16 cellular contexts compared by ENCODE assay signal in the genomic region with DNA sequence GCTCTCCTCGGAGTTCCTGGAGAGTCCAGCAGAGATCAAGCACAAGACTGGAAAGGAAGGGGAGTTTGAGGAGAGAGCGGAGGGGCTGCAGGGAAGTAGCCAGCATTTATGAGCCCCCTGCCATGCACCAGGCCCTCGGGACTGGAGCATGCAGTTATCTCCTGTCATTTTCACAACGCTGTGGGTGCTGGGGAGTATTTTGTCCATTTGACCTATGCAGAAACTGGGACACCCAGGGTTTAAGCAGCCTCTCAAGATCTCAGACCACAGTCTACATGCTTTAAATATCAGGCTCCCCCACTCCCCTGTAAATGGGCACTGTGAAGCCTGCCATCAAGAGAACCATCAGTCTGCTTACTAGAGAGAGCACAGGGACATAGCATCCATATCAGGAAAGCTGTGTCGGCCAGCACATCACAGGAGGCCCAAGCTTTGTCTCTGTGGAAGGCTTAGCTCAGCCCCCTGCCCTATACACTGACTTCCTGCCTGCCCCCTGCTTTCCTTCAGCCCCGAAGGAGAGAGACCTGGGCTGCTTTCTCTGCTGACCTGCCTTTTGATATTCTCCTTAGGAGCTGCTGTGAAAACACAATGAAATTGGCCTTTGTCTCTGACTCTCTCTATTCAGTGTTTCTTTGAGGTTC. TPM values are rescaled to one million over a fixed set of nuclear protein-coding genes. Genes with fewer than 3 reads are reported as not detected.
DNase-seq lines count a peak whose midpoint lies in the region; TF ChIP-seq lines count a peak whose summit lies in the region.
"Had no signal": no experiment of that assay in that cellular context is flagged by ENCODE, and none has a peak within 500 bp of the region (broad histone marks: within the 10 kb centered on the region; RNA-seq: fewer than 3 reads in every experiment).

No MANE protein-coding gene starts in this region.

- H3K36me3 ChIP-seq in neuronal stem cell (replicated peaks in 1 of 2; ENCODE audit: control insufficient read depth in 2 of 2, insufficient read depth in 2 of 2, low read length in 2 of 2), result no peaks in the 10 kb centered on the region

- H3K9ac ChIP-seq in neuronal stem cell (ENCODE audit: low read depth, low read length, poor library complexity), result no peak overlapping the region

- TF ChIP-seq CTCF in NB4 (IDR thresholded peaks at IDR 0.05; ENCODE audit: low read depth, low read length) (no peak), endothelial cell (IDR thresholded peaks at IDR 0.05; ENCODE audit: unreplicated experiment) (no peak), GM13976 (IDR thresholded peaks at IDR 0.05; ENCODE audit: borderline replicate concordance, control extremely low read depth, extremely low read depth, insufficient read depth, missing control alignments) (no peak), progenitor cell of endocrine pancreas (IDR thresholded peaks at IDR 0.05; ENCODE audit: unreplicated experiment) (no peak)

- no peaks in the 10 kb centered on the region for H3K27me3 ChIP-seq in neuronal stem cell (ENCODE audit: control insufficient read depth in 3 of 3, insufficient read depth in 3 of 3, low read depth in 1 of 3, low read length in 3 of 3)

- H4K8ac ChIP-seq in neuronal stem cell (ENCODE audit: low read depth, low read length), result no peak overlapping the region

- H2AK5ac ChIP-seq in neuronal stem cell (ENCODE audit: low read depth, low read length), result no peak overlapping the region

- in situ Hi-C loops in GM13976 (cut with MboI; ENCODE audit: low sequenced_read_pairs, unreplicated experiment), result no loop called here

- no peak overlapping the region for H3K4ac ChIP-seq in neuronal stem cell (ENCODE audit: low read length)

- H3K27ac ChIP-seq in neuronal stem cell (replicated peaks; ENCODE audit: low read length), result no peak overlapping the region

- H2BK120ac ChIP-seq in neuronal stem cell (ENCODE audit: low read depth, low read length), result no peak overlapping the region

- TF ChIP-seq POLR2A in NB4 (IDR thresholded peaks at IDR 0.05; ENCODE audit: extremely low read depth, insufficient read length), result no peak

- H3K4me3 Mint-ChIP-seq in endothelial cell (ENCODE audit: unreplicated experiment), result peak overlapping the region; percentile 12
- no peak overlapping the region for H3K4me3 Mint-ChIP-seq in activated naive CD4-positive, alpha-beta T cell treated with anti-CD3 and anti-CD28 coated beads for 36 hours
- H3K4me3 Mint-ChIP-seq in progenitor cell of endocrine pancreas (ENCODE audit: low read depth), result no peak overlapping the region
- H3K4me3 Mint-ChIP-seq: HFFc6 had no signal

- H3K27ac Mint-ChIP-seq in endothelial cell (ENCODE audit: unreplicated experiment) (peak overlapping the region; percentile 88), progenitor cell of endocrine pancreas (no peak overlapping the region)
- H3K27ac Mint-ChIP-seq in activated naive CD4-positive, alpha-beta T cell treated with anti-CD3 and anti-CD28 coated beads for 36 hours, result no peak overlapping the region
- H3K27ac Mint-ChIP-seq: HFFc6 had no signal

- H4K91ac ChIP-seq in neuronal stem cell (ENCODE audit: low read depth, low read length, poor library complexity), result no peak overlapping the region

- H3K4me3 ChIP-seq in NB4 (ENCODE audit: low read depth, low read length) (no peak overlapping the region), neuronal stem cell (ENCODE audit: low read length in 2 of 2) (no peak overlapping the region)
- H3K4me3 ChIP-seq: GM12878 had no signal

- CTCF ChIA-PET in activated naive CD4-positive, alpha-beta T cell treated with anti-CD3 and anti-CD28 coated beads for 36 hours (lab: Charles Lee), result interaction anchor here (0.7 to 1.1 kb wide), 3 partner anchors 11 to 370 kb away, joined by 3 read pairs; no protein-coding TSS in a partner anchor

- H2AFZ ChIP-seq in neuronal stem cell (ENCODE audit: low read length), result peak overlapping the region; percentile 64

- H2BK12ac ChIP-seq in neuronal stem cell (ENCODE audit: low read length), result no peak overlapping the region

- no peak overlapping the region for H2BK5ac ChIP-seq in neuronal stem cell (ENCODE audit: low read length)

- no CpG with 5 or more reads among the region's 6 CpGs for WGBS in neuronal stem cell (ENCODE audit: extremely low coverage in 2 of 2, insufficient read length in 2 of 2, insufficient replicate concordance in 1 of 2), 2 donors

- H3K9me3 Mint-ChIP-seq in endothelial cell (ENCODE audit: unreplicated experiment) (peaks cover 7% of the 10 kb centered on the region), progenitor cell of endocrine pancreas (ENCODE audit: low read depth) (peaks cover 6% of the 10 kb centered on the region)
- no peaks in the 10 kb centered on the region for H3K9me3 Mint-ChIP-seq in activated naive CD4-positive, alpha-beta T cell treated with anti-CD3 and anti-CD28 coated beads for 36 hours
- H3K9me3 Mint-ChIP-seq: HFFc6 had no signal

- H3K27me3 Mint-ChIP-seq in endothelial cell (ENCODE audit: unreplicated experiment), result peaks cover 13% of the 10 kb centered on the region
- no peaks in the 10 kb centered on the region for H3K27me3 Mint-ChIP-seq in activated naive CD4-positive, alpha-beta T cell treated with anti-CD3 and anti-CD28 coated beads for 36 hours (ENCODE audit: low read depth)
- no peaks in the 10 kb centered on the region for H3K27me3 Mint-ChIP-seq in progenitor cell of endocrine pancreas

- no peak overlapping the region for H3K23ac ChIP-seq in neuronal stem cell (ENCODE audit: low read depth, low read length, poor library complexity)

- H3K18ac ChIP-seq in neuronal stem cell (ENCODE audit: low read length), result peak overlapping the region; percentile 44

- peaks cover 0 to 3% of the 10 kb centered on the region in 2 donors for H3K9me3 ChIP-seq in neuronal stem cell (replicated peaks in 1 of 2; ENCODE audit: control insufficient read depth in 2 of 2, insufficient read depth in 1 of 2, low read depth in 1 of 2, low read length in 2 of 2)

- no peaks in the 10 kb centered on the region for H3K79me1 ChIP-seq in neuronal stem cell (ENCODE audit: low read depth, low read length)

- H3K36me3 Mint-ChIP-seq in endothelial cell (ENCODE audit: low read depth, unreplicated experiment) (peaks cover 12% of the 10 kb centered on the region), progenitor cell of endocrine pancreas (ENCODE audit: insufficient read depth) (no peaks in the 10 kb centered on the region)
- H3K36me3 Mint-ChIP-seq in activated naive CD4-positive, alpha-beta T cell treated with anti-CD3 and anti-CD28 coated beads for 36 hours (ENCODE audit: low read depth), result no peaks in the 10 kb centered on the region

- peaks cover 32% of the 10 kb centered on the region for H3K4me1 Mint-ChIP-seq in endothelial cell (ENCODE audit: unreplicated experiment)
- no peaks in the 10 kb centered on the region for H3K4me1 Mint-ChIP-seq in activated naive CD4-positive, alpha-beta T cell treated with anti-CD3 and anti-CD28 coated beads for 36 hours (ENCODE audit: low read depth)
- no peaks in the 10 kb centered on the region for H3K4me1 Mint-ChIP-seq in progenitor cell of endocrine pancreas (ENCODE audit: low read depth)

- no peak overlapping the region for H2BK15ac ChIP-seq in neuronal stem cell (ENCODE audit: low read length)

- peaks cover 2 to 22% of the 10 kb centered on the region in 2 donors for H3K4me1 ChIP-seq in neuronal stem cell (ENCODE audit: control insufficient read depth in 2 of 2, insufficient read depth in 1 of 2, low read depth in 1 of 2, low read length in 2 of 2)

- H3K14ac ChIP-seq in neuronal stem cell (ENCODE audit: low read length), result no peak overlapping the region

- intact Hi-C loops in activated naive CD4-positive, alpha-beta T cell treated with anti-CD3 and anti-CD28 coated beads for 36 hours (cut with micrococcal nuclease), result no loop called here

- no peak overlapping the region for H3K4me2 ChIP-seq in neuronal stem cell (ENCODE audit: insufficient read depth, low read length, poor library complexity, severe bottlenecking)

- peak; percentile 46 for DNase-seq in ELF-1 (ENCODE audit: low read depth, low spot score)
- DNase-seq in NB4 (ENCODE audit: low read depth), result peak; percentile 30
- DNase-seq in endothelial cell (ENCODE audit: low spot score), result no peak
- no peak for DNase-seq in neuronal stem cell (ENCODE audit: low spot score)
- no peak for DNase-seq in activated naive CD4-positive, alpha-beta T cell treated with anti-CD3 and anti-CD28 coated beads for 36 hours
- no peak for DNase-seq in GM13976 (ENCODE audit: low spot score)
- no peak for DNase-seq in progenitor cell of endocrine pancreas (ENCODE audit: low spot score, unreplicated experiment)
- no peak for DNase-seq in NCI-H2081 (lab: John Stamatoyannopoulos, UW)
- DNase-seq: C1 segment of cervical spinal cord, HFFc6, NCI-H1105, NCI-H1694 treated with DMSO at 0.1 percent for 48 hours, NCI-H446 treated with DMSO at 0.1 percent for 48 hours, NCI-H748 treated with DMSO at 0.1 percent for 48 hours had no signal

RNA-seq across cellular contexts. Expression of gene FOXI1, which starts 7.3 kb away (rescaled TPM):
- total RNA-seq in endothelial cell (ENCODE audit: unreplicated experiment) (2.2 TPM), progenitor cell of endocrine pancreas (not detected in 2 replicates)
- 0.03 TPM for polyA plus RNA-seq in neuronal stem cell (2013, experiment 1 of 2)
- polyA plus RNA-seq in neuronal stem cell (2013, experiment 2 of 2), result 0.03 TPM
- not detected for total RNA-seq in activated naive CD4-positive, alpha-beta T cell treated with anti-CD3 and anti-CD28 coated beads for 36 hours
- total RNA-seq: GM12878, HFFc6, M059J had no signal
- polyA plus RNA-seq: GM12878 had no signal

Comparison
In these comparisons a context has a peak if more than half of its experiments do, and no peak if none do; other contexts are left out.
1. DNase-seq: peak in ELF-1 (single experiment) and NB4 (single experiment); none in endothelial cell (single experiment), neuronal stem cell (single experiment), activated naive CD4-positive, alpha-beta T cell treated with anti-CD3 and anti-CD28 coated beads for 36 hours (single experiment), GM13976 (single experiment), progenitor cell of endocrine pancreas (single experiment) and NCI-H2081 (0 of 2).